In genomic region chr19:11089254-11090013, GRCh38 we compare ENCODE assay signal across 1 cellular context.
TF ChIP-seq lines count a peak whose summit lies in the region.

Gene LDLR, plus strand, starts transcription at chr19:11089463. Its CDS starts 86 bp downstream, at chr19:11089549.

TF ChIP-seq in HepG2, 621 proteins besides CTCF, POLR2A, EP300 and RAD21 (continues in another document):
- TF ChIP-seq PAXIP1 (CRISPR knock-in tag; conservative IDR thresholded peaks at IDR 0.05) = no peak
- TF ChIP-seq ZXDC (CRISPR knock-in tag; IDR thresholded peaks at IDR 0.05) = 0 out of 2 replicates have a peak, but pooled peaks have one; percentile 65
- no peak for TF ChIP-seq ZNF883 (CRISPR knock-in tag; IDR thresholded peaks at IDR 0.05; ENCODE audit: not compliant biosample characterization)
- TF ChIP-seq ZNF567 (CRISPR knock-in tag; IDR thresholded peaks at IDR 0.05; ENCODE audit: borderline replicate concordance) = no peak
- no peak for TF ChIP-seq ARNT (IDR thresholded peaks at IDR 0.05)
- no peak for TF ChIP-seq FOXA1 (IDR thresholded peaks at IDR 0.05)
- TF ChIP-seq FOXA1 (CRISPR knock-in tag; IDR thresholded peaks at IDR 0.05) = no peak; the same call in 1 of the 2 replicates
- no peak for TF ChIP-seq PBX2 (CRISPR knock-in tag; IDR thresholded peaks at IDR 0.05)
- TF ChIP-seq ZNF383 (CRISPR knock-in tag; IDR thresholded peaks at IDR 0.05; ENCODE audit: borderline replicate concordance) = no peak
- TF ChIP-seq HDAC2 (CRISPR knock-in tag; IDR thresholded peaks at IDR 0.05) = 0 out of 2 replicates have a peak, but pooled peaks have one; percentile 57
- TF ChIP-seq ZNF530 (CRISPR knock-in tag; IDR thresholded peaks at IDR 0.05; ENCODE audit: low read depth) = no peak
- no peak for TF ChIP-seq ZBTB8A (CRISPR knock-in tag; IDR thresholded peaks at IDR 0.05; ENCODE audit: borderline replicate concordance, low read depth)
- no peak for TF ChIP-seq TCF7L2 (IDR thresholded peaks at IDR 0.05; ENCODE audit: low read depth, low read length)
- TF ChIP-seq ZNF282 (IDR thresholded peaks at IDR 0.05; ENCODE audit: partially characterized antibody) = no peak
- TF ChIP-seq ZNF704 (CRISPR knock-in tag; IDR thresholded peaks at IDR 0.05; ENCODE audit: borderline replicate concordance) = no peak
- TF ChIP-seq POLR2G (IDR thresholded peaks at IDR 0.05; ENCODE audit: low read depth, low read length) = peak; percentile 96
- no peak for TF ChIP-seq TOE1 (CRISPR knock-in tag; IDR thresholded peaks at IDR 0.05)
- 0 out of 2 replicates have a peak, but pooled peaks have one; percentile 24 for TF ChIP-seq ZNF276 (CRISPR knock-in tag; IDR thresholded peaks at IDR 0.05; ENCODE audit: low read depth)
- no peak for TF ChIP-seq ZNF337 (CRISPR knock-in tag; IDR thresholded peaks at IDR 0.05; ENCODE audit: borderline replicate concordance, low read depth)
- TF ChIP-seq ZFAT (CRISPR knock-in tag; conservative IDR thresholded peaks at IDR 0.05) = no peak
- no peak for TF ChIP-seq GZF1 (CRISPR knock-in tag; IDR thresholded peaks at IDR 0.05)
- TF ChIP-seq HMGXB3 (CRISPR knock-in tag; IDR thresholded peaks at IDR 0.05; ENCODE audit: borderline replicate concordance) = no peak
- no peak for TF ChIP-seq ZNF556 (CRISPR knock-in tag; IDR thresholded peaks at IDR 0.05; ENCODE audit: borderline replicate concordance)
- no peak for TF ChIP-seq TIGD3 (CRISPR knock-in tag; IDR thresholded peaks at IDR 0.05; ENCODE audit: borderline replicate concordance)
- no peak for TF ChIP-seq DPF2 (CRISPR knock-in tag; IDR thresholded peaks at IDR 0.05; ENCODE audit: borderline replicate concordance, low read depth)
- peak; percentile 66; the same call in 1 of the 2 replicates for TF ChIP-seq ZNF878 (CRISPR knock-in tag; IDR thresholded peaks at IDR 0.05)
- TF ChIP-seq ZUFSP (CRISPR knock-in tag; IDR thresholded peaks at IDR 0.05; ENCODE audit: borderline replicate concordance) = no peak
- 0 out of 2 replicates have a peak, but pooled peaks have one; percentile 40 for TF ChIP-seq E2F2 (CRISPR knock-in tag; IDR thresholded peaks at IDR 0.05; ENCODE audit: borderline replicate concordance)
- no peak for TF ChIP-seq TOPORS (CRISPR knock-in tag; IDR thresholded peaks at IDR 0.05)
- no peak for TF ChIP-seq CERS6 (CRISPR knock-in tag; IDR thresholded peaks at IDR 0.05)
- TF ChIP-seq FUBP1 (CRISPR knock-in tag; IDR thresholded peaks at IDR 0.05; ENCODE audit: borderline replicate concordance) = no peak
- no peak for TF ChIP-seq ZNF17 (CRISPR knock-in tag; IDR thresholded peaks at IDR 0.05)
- 0 out of 2 replicates have a peak, but pooled peaks have one; percentile 2 for TF ChIP-seq ZMYM4 (CRISPR knock-in tag; IDR thresholded peaks at IDR 0.05)
- TF ChIP-seq ZNF33A (CRISPR knock-in tag; IDR thresholded peaks at IDR 0.05; ENCODE audit: borderline replicate concordance) = no peak
